In genomic region chr18:13581055-13581454, GRCh38 we compare ENCODE assay signal across 20 cellular contexts.
"Had no signal": no experiment of that assay in that cellular context is flagged by ENCODE, and none has a peak within 500 bp of the region (broad histone marks: within the 10 kb centered on the region; RNA-seq: fewer than 3 reads in every experiment).

No MANE protein-coding gene starts in this region.

- H3K36me3 ChIP-seq: breast epithelium, esophagus muscularis mucosa, ovary, stomach, thyroid gland had no signal

- H3K27ac ChIP-seq: breast epithelium, esophagus muscularis mucosa, ovary, stomach, thyroid gland had no signal

- H3K4me3 ChIP-seq: breast epithelium, esophagus muscularis mucosa, ovary, smooth muscle cell, stomach, thyroid gland had no signal

- DNase-seq: activated CD4-positive, alpha-beta T cell treated with anti-CD3 and anti-CD28 coated beads, Interleukin-2, amount 50 U/mL, for 1 hour; activated CD4-positive, CD25-positive, alpha-beta regulatory T cell; activated naive CD4-positive, alpha-beta T cell treated with anti-CD3 and anti-CD28 coated beads for 36 hours; activated T-cell treated with anti-CD3 and anti-CD28 coated beads, Interleukin-2, amount 50 U/mL, for 4 hours; cerebellar nuclear complex; effector CD8-positive, alpha-beta T cell; mesendoderm; natural killer cell; ovary; stimulated activated CD4-positive, alpha-beta T cell treated with anti-CD3 and anti-CD28 coated beads, Interleukin-4, amount 100 ng/mL, for 1 hour; stomach; T-cell; T-helper 9 cell; thyroid gland had no signal

- H3K4me1 ChIP-seq: breast epithelium had no signal

- FAIRE-seq: astrocyte, endothelial cell of umbilical vein had no signal

- H3K27me3 ChIP-seq: breast epithelium, esophagus muscularis mucosa, ovary, stomach, thyroid gland had no signal

- H3K9me3 ChIP-seq: breast epithelium, esophagus muscularis mucosa, ovary, stomach, thyroid gland had no signal

- ATAC-seq: activated T-cell treated with anti-CD3 and anti-CD28 coated beads, Interleukin-2, amount 50 U/mL, for 4 hours; natural killer cell; sciatic nerve; T-cell had no signal

- H3K4me2 ChIP-seq: smooth muscle cell had no signal
